38 cellular contexts compared by ENCODE assay signal in genomic region chr2:3619033-3619432, GRCh38. TPM values are rescaled to one million over a fixed set of nuclear protein-coding genes. Genes with fewer than 3 reads are reported as not detected.
"Had no signal": no experiment of that assay in that cellular context is flagged by ENCODE, and none has a peak within 500 bp of the region (broad histone marks: within the 10 kb centered on the region; RNA-seq: fewer than 3 reads in every experiment).

No MANE protein-coding gene starts in this region.

- H3K27me3 Mint-ChIP-seq: activated B cell treated with CpG ODN at 0.5 μM for 24 hours; activated CD4-positive, alpha-beta memory T cell treated with anti-CD3 and anti-CD28 coated beads for 36 hours; activated naive CD4-positive, alpha-beta T cell treated with anti-CD3 and anti-CD28 coated beads, Interleukin-2, amount 50 U/mL, for 24 hours; activated naive CD8-positive, alpha-beta T cell; activated naive CD8-positive, alpha-beta T cell treated with anti-CD3 and anti-CD28 coated beads, Interleukin-2, amount 50 U/mL, for 24 hours had no signal

- H3K27ac ChIP-seq: ascending aorta, breast epithelium, VCaP had no signal

- H3K27ac Mint-ChIP-seq: activated B cell treated with CpG ODN at 0.5 μM for 24 hours; activated CD4-positive, alpha-beta memory T cell treated with anti-CD3 and anti-CD28 coated beads for 36 hours; activated CD4-positive, alpha-beta T cell treated with anti-CD3 and anti-CD28 coated beads, Interleukin-2, amount 10 ng/mL, durations not matched to agents 24 days and 14 days; activated CD8-positive, alpha-beta T cell treated with anti-CD3 and anti-CD28 coated beads for 36 hours; activated naive CD4-positive, alpha-beta T cell treated with anti-CD3 and anti-CD28 coated beads, Interleukin-2, amount 10 ng/mL, durations not matched to agents 7 days and 5 days; activated naive CD4-positive, alpha-beta T cell treated with anti-CD3 and anti-CD28 coated beads, Interleukin-2, amount 50 U/mL, for 24 hours; activated naive CD8-positive, alpha-beta T cell; activated naive CD8-positive, alpha-beta T cell treated with anti-CD3 and anti-CD28 coated beads, Interleukin-2, amount 10 ng/mL, durations not matched to agents 7 days and 5 days; activated naive CD8-positive, alpha-beta T cell treated with anti-CD3 and anti-CD28 coated beads, Interleukin-2, amount 50 U/mL, for 24 hours; activated T-cell treated with anti-CD3 and anti-CD28 coated beads, Interleukin-2, amount 50 U/mL, for 72 hours; activated T-helper 1 cell treated with anti-CD3 and anti-CD28 coated beads, Interleukin-12 subunit alpha, Interleukin-12 subunit beta, Interleukin-2, Interleukin-4 antibody, amounts not matched to agents 30 ng/mL and 10 ng/mL and 1 ng/mL, durations not matched to agents 14 hours and 24 hours and 36 hours; activated T-helper 17 cell treated with anti-CD3 and anti-CD28 coated beads, Interleukin-2, amount 50 U/mL, for 72 hours; brain; T-helper 1 cell treated with Interleukin-12 subunit alpha and Interleukin-12 subunit beta and Interleukin-4 antibody, amounts not matched to agents 30 μg/mL and 1 μg/mL, for 36 hours; T-helper 2 cell treated with Interferon-gamma antibody and Interleukin-4, amounts not matched to agents 5 μg/mL and 100 μg/mL, for 36 hours had no signal

- H3K9me3 ChIP-seq: ascending aorta had no signal

- H3K27me3 ChIP-seq: ascending aorta, breast epithelium had no signal

- DNase-seq: activated B cell treated with CpG ODN at 0.5 μM for 24 hours; activated CD4-positive, alpha-beta memory T cell treated with anti-CD3 and anti-CD28 coated beads for 36 hours; activated CD4-positive, alpha-beta T cell treated with anti-CD3 and anti-CD28 coated beads for 4 hours; activated CD4-positive, alpha-beta T cell treated with anti-CD3 and anti-CD28 coated beads, Interleukin-2, amount 10 ng/mL, durations not matched to agents 24 days and 14 days; activated CD4-positive, alpha-beta T cell treated with anti-CD3 and anti-CD28 coated beads, Interleukin-2, amount 50 U/mL, for 1 hour; activated CD4-positive, alpha-beta T cell treated with anti-CD3 and anti-CD28 coated beads, Interleukin-2, amount 50 U/mL, for 4 hours; activated CD4-positive, CD25-positive, alpha-beta regulatory T cell treated with anti-CD3 and anti-CD28 coated beads, Interleukin-2, amount 50 U/mL, for 72 hours; activated CD8-positive, alpha-beta memory T cell treated with anti-CD3 and anti-CD28 coated beads, Interleukin-2, amount 50 U/mL, for 4 hours; activated CD8-positive, alpha-beta T cell treated with anti-CD3 and anti-CD28 coated beads for 36 hours; activated gamma-delta T cell treated with Interleukin-2 at 50 U/mL for 16 hours; activated naive CD4-positive, alpha-beta T cell treated with anti-CD3 and anti-CD28 coated beads, Interleukin-2, amount 10 ng/mL, durations not matched to agents 7 days and 5 days; activated naive CD4-positive, alpha-beta T cell treated with Interleukin-2 at 50 U/mL for 16 hours; activated naive CD8-positive, alpha-beta T cell treated with anti-CD3 and anti-CD28 coated beads, Interleukin-2, amount 10 ng/mL, durations not matched to agents 7 days and 5 days; activated naive CD8-positive, alpha-beta T cell treated with anti-CD3 and anti-CD28 coated beads, Interleukin-2, amount 50 U/mL, for 24 hours; activated T-cell treated with anti-CD3 and anti-CD28 coated beads for 4 hours; activated T-cell treated with anti-CD3 and anti-CD28 coated beads, Interleukin-2, amount 50 U/mL, for 1 hour; activated T-cell treated with anti-CD3 and anti-CD28 coated beads, Interleukin-2, amount 50 U/mL, for 4 hours; activated T-cell treated with anti-CD3 and anti-CD28 coated beads, Interleukin-2, amount 50 U/mL, for 72 hours; amygdala; anterior cingulate cortex; central memory CD4-positive, alpha-beta T cell; T-helper 1 cell; T-helper 2 cell; T-helper 9 cell had no signal

- ATAC-seq: activated CD8-positive, alpha-beta T cell treated with anti-CD3 and anti-CD28 coated beads for 36 hours; activated naive CD8-positive, alpha-beta T cell treated with anti-CD3 and anti-CD28 coated beads, Interleukin-2, amount 50 U/mL, for 24 hours; activated T-cell treated with anti-CD3 and anti-CD28 coated beads, Interleukin-2, amount 50 U/mL, for 4 hours; activated T-cell treated with anti-CD3 and anti-CD28 coated beads, Interleukin-2, amount 50 U/mL, for 72 hours; activated T-helper 17 cell treated with anti-CD3 and anti-CD28 coated beads, Interleukin-2, amount 50 U/mL, for 72 hours had no signal

- H3K9me3 Mint-ChIP-seq: activated CD4-positive, alpha-beta T cell treated with anti-CD3 and anti-CD28 coated beads, Interleukin-2, amount 10 ng/mL, durations not matched to agents 24 days and 14 days; activated naive CD4-positive, alpha-beta T cell treated with anti-CD3 and anti-CD28 coated beads, Interleukin-2, amount 50 U/mL, for 24 hours; activated naive CD8-positive, alpha-beta T cell treated with anti-CD3 and anti-CD28 coated beads, Interleukin-2, amount 50 U/mL, for 24 hours; activated T-helper 17 cell treated with anti-CD3 and anti-CD28 coated beads, Interleukin-2, amount 50 U/mL, for 72 hours had no signal

- H3K4me1 ChIP-seq: ascending aorta, breast epithelium had no signal

- FAIRE-seq: TTC549 had no signal

- H3K4me1 Mint-ChIP-seq: activated B cell treated with CpG ODN at 0.5 μM for 24 hours; activated CD4-positive, alpha-beta T cell treated with anti-CD3 and anti-CD28 coated beads, Interleukin-2, amount 10 ng/mL, durations not matched to agents 24 days and 14 days; activated naive CD4-positive, alpha-beta T cell treated with anti-CD3 and anti-CD28 coated beads, Interleukin-2, amount 10 ng/mL, durations not matched to agents 7 days and 5 days; activated naive CD4-positive, alpha-beta T cell treated with anti-CD3 and anti-CD28 coated beads, Interleukin-2, amount 50 U/mL, for 24 hours; activated naive CD8-positive, alpha-beta T cell treated with anti-CD3 and anti-CD28 coated beads, Interleukin-2, amount 10 ng/mL, durations not matched to agents 7 days and 5 days; activated naive CD8-positive, alpha-beta T cell treated with anti-CD3 and anti-CD28 coated beads, Interleukin-2, amount 50 U/mL, for 24 hours; activated T-helper 17 cell treated with anti-CD3 and anti-CD28 coated beads, Interleukin-2, amount 50 U/mL, for 72 hours; brain had no signal

- H3K4me3 ChIP-seq: ascending aorta, breast epithelium had no signal

- H3K4me3 Mint-ChIP-seq: activated B cell treated with CpG ODN at 0.5 μM for 24 hours; activated CD4-positive, alpha-beta memory T cell treated with anti-CD3 and anti-CD28 coated beads for 36 hours; activated CD4-positive, alpha-beta T cell treated with anti-CD3 and anti-CD28 coated beads, Interleukin-2, amount 10 ng/mL, durations not matched to agents 24 days and 14 days; activated CD8-positive, alpha-beta T cell treated with anti-CD3 and anti-CD28 coated beads for 36 hours; activated naive CD4-positive, alpha-beta T cell treated with anti-CD3 and anti-CD28 coated beads, Interleukin-2, amount 10 ng/mL, durations not matched to agents 7 days and 5 days; activated naive CD4-positive, alpha-beta T cell treated with anti-CD3 and anti-CD28 coated beads, Interleukin-2, amount 50 U/mL, for 24 hours; activated naive CD8-positive, alpha-beta T cell; activated naive CD8-positive, alpha-beta T cell treated with anti-CD3 and anti-CD28 coated beads, Interleukin-2, amount 10 ng/mL, durations not matched to agents 7 days and 5 days; activated naive CD8-positive, alpha-beta T cell treated with anti-CD3 and anti-CD28 coated beads, Interleukin-2, amount 50 U/mL, for 24 hours; activated T-cell treated with anti-CD3 and anti-CD28 coated beads, Interleukin-2, amount 50 U/mL, for 4 hours; activated T-cell treated with anti-CD3 and anti-CD28 coated beads, Interleukin-2, amount 50 U/mL, for 72 hours; activated T-helper 1 cell treated with anti-CD3 and anti-CD28 coated beads, Interleukin-12 subunit alpha, Interleukin-12 subunit beta, Interleukin-2, Interleukin-4 antibody, amounts not matched to agents 30 ng/mL and 10 ng/mL and 1 ng/mL, durations not matched to agents 14 hours and 24 hours and 36 hours; activated T-helper 17 cell treated with anti-CD3 and anti-CD28 coated beads, Interleukin-2, amount 50 U/mL, for 72 hours; brain; T-helper 1 cell treated with Interleukin-12 subunit alpha and Interleukin-12 subunit beta and Interleukin-4 antibody, amounts not matched to agents 30 μg/mL and 1 μg/mL, for 36 hours; T-helper 2 cell treated with Interferon-gamma antibody and Interleukin-4, amounts not matched to agents 5 μg/mL and 100 μg/mL, for 36 hours had no signal

- H3K36me3 Mint-ChIP-seq: activated CD4-positive, alpha-beta memory T cell treated with anti-CD3 and anti-CD28 coated beads for 36 hours; activated naive CD4-positive, alpha-beta T cell treated with anti-CD3 and anti-CD28 coated beads, Interleukin-2, amount 10 ng/mL, durations not matched to agents 7 days and 5 days; activated naive CD8-positive, alpha-beta T cell treated with anti-CD3 and anti-CD28 coated beads, Interleukin-2, amount 10 ng/mL, durations not matched to agents 7 days and 5 days had no signal

- H3K36me3 ChIP-seq: ascending aorta, breast epithelium had no signal

RNA-seq across cellular contexts. Expression of gene COLEC11, which starts 24.1 kb away (rescaled TPM):
- total RNA-seq: activated B cell treated with CpG ODN at 0.5 μM for 24 hours; activated T-helper 1 cell treated with anti-CD3 and anti-CD28 coated beads, Interleukin-12 subunit alpha, Interleukin-12 subunit beta, Interleukin-2, Interleukin-4 antibody, amounts not matched to agents 30 ng/mL and 10 ng/mL and 1 ng/mL, durations not matched to agents 14 hours and 24 hours and 36 hours had no signal

RNA-seq across cellular contexts. Expression of gene ALLC, which starts 39.0 kb away (rescaled TPM):
- total RNA-seq: activated B cell treated with CpG ODN at 0.5 μM for 24 hours; activated CD4-positive, alpha-beta memory T cell treated with anti-CD3 and anti-CD28 coated beads for 36 hours; activated CD4-positive, alpha-beta T cell treated with anti-CD3 and anti-CD28 coated beads, Interleukin-2, amount 10 ng/mL, durations not matched to agents 24 days and 14 days; activated CD8-positive, alpha-beta memory T cell treated with anti-CD3 and anti-CD28 coated beads for 36 hours; activated CD8-positive, alpha-beta T cell treated with anti-CD3 and anti-CD28 coated beads for 36 hours; activated naive CD8-positive, alpha-beta T cell treated with anti-CD3 and anti-CD28 coated beads, Interleukin-2, amount 10 ng/mL, durations not matched to agents 7 days and 5 days; activated T-cell treated with anti-CD3 and anti-CD28 coated beads, Interleukin-2, amount 50 U/mL, for 4 hours; activated T-cell treated with anti-CD3 and anti-CD28 coated beads, Interleukin-2, amount 50 U/mL, for 72 hours; activated T-helper 1 cell treated with anti-CD3 and anti-CD28 coated beads, Interleukin-12 subunit alpha, Interleukin-12 subunit beta, Interleukin-2, Interleukin-4 antibody, amounts not matched to agents 30 ng/mL and 10 ng/mL and 1 ng/mL, durations not matched to agents 14 hours and 24 hours and 36 hours; activated T-helper 17 cell treated with anti-CD3 and anti-CD28 coated beads, Interleukin-2, amount 50 U/mL, for 72 hours; ascending aorta; cardiac septum; cerebellum had no signal
